ENCODE assay signal across 1 cellular context in genomic region chr12:56220611-56221232, GRCh38.
TF ChIP-seq lines count a peak whose summit lies in the region.

No MANE protein-coding gene starts in this region.

TF ChIP-seq in HCT116, 20 proteins besides CTCF, POLR2A, EP300 and RAD21 (continued from another document):
- TF ChIP-seq ZBTB33 (IDR thresholded peaks at IDR 0.05; ENCODE audit: extremely low read depth, insufficient replicate concordance, low read length) (no peak), ATF3 (IDR thresholded peaks at IDR 0.05) (no peak), ZNF274 (IDR thresholded peaks at IDR 0.05; ENCODE audit: low read depth, low read length) (no peak), EZH2phosphoT487 (IDR thresholded peaks at IDR 0.05; ENCODE audit: borderline replicate concordance) (no peak), EGR1 (IDR thresholded peaks at IDR 0.05; ENCODE audit: low read depth) (no peak), ELF1 (IDR thresholded peaks at IDR 0.05; ENCODE audit: borderline replicate concordance, low read depth) (no peak), ZFX (IDR thresholded peaks at IDR 0.05) (no peak), JUND (IDR thresholded peaks at IDR 0.05) (no peak), POLR2AphosphoS5 (IDR thresholded peaks at IDR 0.05; ENCODE audit: low read depth, low read length) (no peak), CEBPB (IDR thresholded peaks at IDR 0.05; ENCODE audit: low read depth) (no peak), REST (IDR thresholded peaks at IDR 0.05; ENCODE audit: low read depth) (no peak), SIN3A (IDR thresholded peaks at IDR 0.05; ENCODE audit: low read depth) (no peak), SP1 (IDR thresholded peaks at IDR 0.05; ENCODE audit: low read depth) (no peak)
